8 cellular contexts compared by ENCODE assay signal in genomic region chr9:122228906-122229837, GRCh38.
DNase-seq lines count a peak whose midpoint lies in the region.

Gene LHX6, minus strand, starts transcription at chr9:122228957. Its CDS starts 217 bp downstream, at chr9:122228740.

- no peak within 1 kb of the TSS for H3K4me3 ChIP-seq in adipocyte (ENCODE audit: low read length)
- H3K4me3 ChIP-seq in iPS-20b (ENCODE audit: low read length) = peak within 1 kb of the TSS; percentile 45; the same call in 1 of the 2 replicates
- peak within 1 kb of the TSS in 4 of 5 donors; percentile 57 to 68 (median 64) for H3K4me3 ChIP-seq in subcutaneous abdominal adipose tissue (ENCODE audit: low read depth in 1 of 5, low read length in 5 of 5)

- H3K9ac ChIP-seq in adipocyte (ENCODE audit: low read length) = no peak within 1 kb of the TSS
- H3K9ac ChIP-seq in iPS-20b (ENCODE audit: low read depth, low read length) = no peak within 1 kb of the TSS
- H3K9ac ChIP-seq in subcutaneous abdominal adipose tissue (ENCODE audit: low read length in 5 of 5) = peak within 1 kb of the TSS in 1 of 5 donors; percentile 60

- H3K4me1 ChIP-seq in adipocyte (ENCODE audit: control insufficient read depth, insufficient read depth, low read length) (peaks cover 7% of the 10 kb centered on the region), iPS-20b (ENCODE audit: insufficient read depth, low read length) (peaks cover 4% of the 10 kb centered on the region; the same call in 1 of the 2 replicates), subcutaneous abdominal adipose tissue (ENCODE audit: control insufficient read depth in 5 of 5, insufficient read depth in 5 of 5, low read length in 5 of 5) (peaks cover 0 to 33% (median 27%) of the 10 kb centered on the region in 5 donors)

- H3K27me3 ChIP-seq in adipocyte (replicated peaks; ENCODE audit: control insufficient read depth, insufficient read depth, low read length) (peaks cover 63% of the 10 kb centered on the region), iPS-20b (ENCODE audit: insufficient read depth, low read length) (peaks cover 100% of the 10 kb centered on the region), subcutaneous abdominal adipose tissue (ENCODE audit: control insufficient read depth in 5 of 5, insufficient read depth in 4 of 5, low read length in 5 of 5) (peaks cover 41 to 62% (median 54%) of the 10 kb centered on the region in 5 donors)

- H3K9me3 ChIP-seq in adipocyte (ENCODE audit: control insufficient read depth, low read length) (no peaks in the 10 kb centered on the region), iPS-20b (ENCODE audit: insufficient read depth, low read depth, low read length) (peaks cover 6% of the 10 kb centered on the region; the same call in 1 of the 2 replicates), subcutaneous abdominal adipose tissue (ENCODE audit: control insufficient read depth in 5 of 5, low read length in 5 of 5) (no peaks in the 10 kb centered on the region)

- H3K36me3 ChIP-seq in adipocyte (ENCODE audit: control insufficient read depth, insufficient read depth, low read length, severe bottlenecking) = no peaks in the 10 kb centered on the region
- no peaks in the 10 kb centered on the region for H3K36me3 ChIP-seq in iPS-20b (ENCODE audit: insufficient read depth, low read depth, low read length)
- no peaks in the 10 kb centered on the region for H3K36me3 ChIP-seq in subcutaneous abdominal adipose tissue (ENCODE audit: control insufficient read depth in 5 of 5, insufficient read depth in 5 of 5, low read length in 5 of 5)

- peak; percentile 3 for DNase-seq in NCI-H1092 treated with DMSO at 0.1 percent for 48 hours (lab: John Stamatoyannopoulos, UW)
- DNase-seq in NCI-H1092 (lab: John Stamatoyannopoulos, UW) = no peak
- DNase-seq in adipocyte (ENCODE audit: low read depth) = peak; percentile 43
- DNase-seq in 8988T = no peak
- DNase-seq in activated gamma-delta T cell (lab: John Stamatoyannopoulos, UW) = no peak
- no peak for DNase-seq in activated CD8-positive, alpha-beta memory T cell treated with anti-CD3 and anti-CD28 coated beads for 24 hours

- no peak within 1 kb of the TSS for H3K27ac ChIP-seq in iPS-20b (ENCODE audit: low read length)
- H3K27ac ChIP-seq in subcutaneous abdominal adipose tissue (ENCODE audit: low read depth, low read length) = no peak within 1 kb of the TSS

Comparison
In these comparisons a context has a peak if more than half of its experiments do, and no peak if none do; other contexts are left out.
1. DNase-seq: peak in NCI-H1092 treated with DMSO at 0.1 percent for 48 hours (single experiment) and adipocyte (single experiment); none in NCI-H1092 (single experiment), 8988T (single experiment), activated gamma-delta T cell (single experiment) and activated CD8-positive, alpha-beta memory T cell treated with anti-CD3 and anti-CD28 coated beads for 24 hours (single experiment).